21 cellular contexts compared by ENCODE assay signal in genomic region chr6:148359228-148359627, GRCh38. TPM values are rescaled to one million over a fixed set of nuclear protein-coding genes. Genes with fewer than 3 reads are reported as not detected.
DNase-seq lines count a peak whose midpoint lies in the region; ATAC-seq and TF ChIP-seq lines count a peak whose summit lies in the region.
"Had no signal": no experiment of that assay in that cellular context is flagged by ENCODE, and none has a peak within 500 bp of the region (broad histone marks: within the 10 kb centered on the region; RNA-seq: fewer than 3 reads in every experiment).

No MANE protein-coding gene starts in this region.

- H3K9me3 Mint-ChIP-seq in CD8-positive, alpha-beta memory T cell: peaks cover 0 to 2% (median 0%) of the 10 kb centered on the region in 5 donors
- H3K9me3 Mint-ChIP-seq: CD8-positive, alpha-beta T cell had no signal

- H3K4me3 Mint-ChIP-seq in CD8-positive, alpha-beta memory T cell: no peak overlapping the region
- H3K4me3 Mint-ChIP-seq: B cell; CD8-positive, alpha-beta T cell had no signal

- intact Hi-C loops in thyroid gland (cut with DNase I): no loop called here

- no peaks in the 10 kb centered on the region for H3K36me3 Mint-ChIP-seq in CD8-positive, alpha-beta memory T cell
- H3K36me3 Mint-ChIP-seq: CD8-positive, alpha-beta T cell had no signal

- H3K36me3 ChIP-seq in thyroid gland: no peaks in the 10 kb centered on the region
- H3K36me3 ChIP-seq in CD8-positive, alpha-beta memory T cell (ENCODE audit: insufficient read depth, low read length): no peaks in the 10 kb centered on the region
- H3K36me3 ChIP-seq: BLaER1 treated with 17β-estradiol and CSF1 and Interleukin-3, amounts not matched to agents 10 nM and 100 nM; HAP-1 had no signal

- no peak overlapping the region for H3K4me3 ChIP-seq in thyroid gland (replicated peaks in 1 of 3)
- no peak overlapping the region for H3K4me3 ChIP-seq in CD8-positive, alpha-beta memory T cell (ENCODE audit: low read length)
- H3K4me3 ChIP-seq: BLaER1 treated with 17β-estradiol and CSF1 and Interleukin-3, amounts not matched to agents 10 nM and 100 nM; GM12878; GM23248; HAP-1 had no signal

- H3K27ac Mint-ChIP-seq in CD8-positive, alpha-beta memory T cell: no peak overlapping the region
- H3K27ac Mint-ChIP-seq: B cell; CD8-positive, alpha-beta T cell had no signal

- no peaks in the 10 kb centered on the region for H3K27me3 ChIP-seq in thyroid gland
- no peaks in the 10 kb centered on the region for H3K27me3 ChIP-seq in CD8-positive, alpha-beta memory T cell (ENCODE audit: insufficient read depth, low read length, poor library complexity, severe bottlenecking)

- no peak for ATAC-seq in GM18511 (IDR thresholded peaks at IDR 0.05; ENCODE audit: unreplicated experiment)
- ATAC-seq: CD8-positive, alpha-beta T cell; GM12878 had no signal

- peaks cover 2 to 31% of the 10 kb centered on the region in 2 donors for H3K27me3 Mint-ChIP-seq in CD8-positive, alpha-beta memory T cell

- TF ChIP-seq POLR2A in thyroid gland (IDR thresholded peaks at IDR 0.05): no peak

- no peak for TF ChIP-seq CTCF in thyroid gland (IDR thresholded peaks at IDR 0.05)

- 98 to 99% methylated on average over 5 of the region's 5 CpGs for WGBS in thyroid gland, 2 donors

- H3K4me1 ChIP-seq in thyroid gland: peaks cover 16 to 45% of the 10 kb centered on the region in 2 donors
- H3K4me1 ChIP-seq in CD8-positive, alpha-beta memory T cell (ENCODE audit: insufficient read depth, low read length): no peaks in the 10 kb centered on the region

- H3K4me1 Mint-ChIP-seq in CD8-positive, alpha-beta memory T cell: peaks cover 0 to 3% (median 0%) of the 10 kb centered on the region in 3 donors
- H3K4me1 Mint-ChIP-seq: B cell had no signal

- CTCF ChIA-PET in CD8-positive, alpha-beta memory T cell (lab: Charles Lee): no interaction called here

- POLR2A ChIA-PET in CD8-positive, alpha-beta memory T cell (lab: Charles Lee): no interaction called here

- H3K9me3 ChIP-seq in thyroid gland: no peaks in the 10 kb centered on the region
- no peaks in the 10 kb centered on the region for H3K9me3 ChIP-seq in CD8-positive, alpha-beta memory T cell (ENCODE audit: low read length)
- H3K9me3 ChIP-seq: HAP-1 had no signal

- DNase-seq in SIG-M5 treated with dmso at 0.1 percent for 504 hours (lab: John Stamatoyannopoulos, UW; ENCODE audit: unreplicated experiment) (peak; percentile 43), SIG-M5 (lab: John Stamatoyannopoulos, UW) (no peak), MV-4-11 (lab: John Stamatoyannopoulos, UW) (peak; percentile 65), fibroblast of gingiva (ENCODE audit: low read depth) (peak; percentile 35), thyroid gland (no peak), amniotic stem cell (lab: John Stamatoyannopoulos, UW) (no peak)
- DNase-seq in CD8-positive, alpha-beta memory T cell: no peak
- DNase-seq: 8988T; CD8-positive, alpha-beta T cell; COR-L47; DMS 273 treated with DMSO at 0.1 percent for 48 hours; DMS53; DND-41; EL; GM23248; IMR-90 had no signal

- peak overlapping the region in 2 of 3 donors; percentile 12 to 22 for H3K27ac ChIP-seq in thyroid gland
- H3K27ac ChIP-seq in CD8-positive, alpha-beta memory T cell (ENCODE audit: low read depth, low read length): no peak overlapping the region
- H3K27ac ChIP-seq: BLaER1 treated with 17β-estradiol and CSF1 and Interleukin-3, amounts not matched to agents 10 nM and 100 nM; GM23248 had no signal

RNA-seq across cellular contexts. Expression of gene SASH1, which starts 16.6 kb away (rescaled TPM):
- 100 to 1,000 TPM; 154 to 235 (median 190) TPM for total RNA-seq in thyroid gland
- total RNA-seq in CD8-positive, alpha-beta memory T cell: under 1 TPM; 0.72 to 0.95 TPM
- not detected for polyA plus RNA-seq in CD8-positive, alpha-beta memory T cell

Comparison
In these comparisons a context has a peak if more than half of its experiments do, and no peak if none do; other contexts are left out.
1. DNase-seq: peak in SIG-M5 treated with dmso at 0.1 percent for 504 hours (single experiment), MV-4-11 (single experiment) and fibroblast of gingiva (single experiment); none in SIG-M5 (single experiment), thyroid gland (0 of 2), CD8-positive, alpha-beta memory T cell (0 of 5) and amniotic stem cell (single experiment).
2. RNA of gene SASH1, which starts 16.6 kb away (total RNA-seq): 154 to 235 TPM in thyroid gland; 0.72 to 0.95 TPM in CD8-positive, alpha-beta memory T cell; every median in the first group is over 10 times any median in the second.